ENCODE assay signal across 8 cellular contexts in the genomic region with DNA sequence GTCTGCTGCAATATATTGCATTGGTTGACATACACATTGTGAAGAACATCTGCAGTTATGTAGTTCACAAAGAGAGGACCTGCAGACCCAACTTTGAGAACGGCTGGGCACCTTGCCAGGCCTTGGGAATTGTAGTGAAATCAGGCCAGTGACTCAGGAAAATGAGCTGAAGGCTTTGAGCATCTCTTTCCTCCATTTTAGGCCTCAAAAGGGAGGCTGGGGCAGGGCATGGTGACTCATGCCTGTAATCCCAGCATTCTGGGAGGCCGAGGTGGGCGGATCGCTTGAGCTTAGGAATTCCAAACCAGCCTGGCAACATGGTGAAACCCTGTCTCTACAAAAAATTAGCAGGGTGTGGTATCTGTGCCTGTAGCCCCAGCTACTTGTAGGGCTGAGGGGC. TPM values are rescaled to one million over a fixed set of nuclear protein-coding genes. Genes with fewer than 3 reads are reported as not detected.
DNase-seq lines count a peak whose midpoint lies in the region; ATAC-seq, FAIRE-seq and TF ChIP-seq lines count a peak whose summit lies in the region.

No MANE protein-coding gene starts in this region.

- dilution Hi-C loops in endothelial cell of umbilical vein (cut with MboI; ENCODE audit: extremely low pct_ligation_motif_present, low sequenced_read_pairs), result no loop called here

- no peaks in the 10 kb centered on the region for H3K27me3 Mint-ChIP-seq in natural killer cell treated with Interleukin-12 subunit alpha and Interleukin-12 subunit beta and Interleukin-15 and Interleukin-18, amount 100 ng/mL, for 72 hours

- TF ChIP-seq CTCF in endothelial cell of umbilical vein (IDR thresholded peaks at IDR 0.05; ENCODE audit: extremely low read depth in 1 of 2, insufficient read depth in 1 of 2, low read depth in 1 of 2, low read length in 2 of 2), result no peak

- H3K79me2 ChIP-seq in endothelial cell of umbilical vein (ENCODE audit: control insufficient read depth, insufficient read depth, low read length), result peaks cover 35% of the 10 kb centered on the region

- POLR2A ChIA-PET in endothelial cell of umbilical vein (lab: Charles Lee), result interaction anchor here (0.8 to 2.1 kb wide), 2 partner anchors 36 to 93 kb away, joined by 3 to 6 read pairs; a partner anchor contains a TSS

- TF ChIP-seq POLR2A in endothelial cell of umbilical vein (IDR thresholded peaks at IDR 0.05; ENCODE audit: low read depth, low read length), result no peak

- peak overlapping the region; percentile 16 for H2AFZ ChIP-seq in endothelial cell of umbilical vein (ENCODE audit: low read depth, low read length)

- H3K9me1 ChIP-seq in endothelial cell of umbilical vein (replicated peaks; ENCODE audit: control insufficient read depth, extremely low read depth, insufficient read depth, low read length), result no peaks in the 10 kb centered on the region

- peaks cover 13% of the 10 kb centered on the region for H3K4me1 ChIP-seq in endothelial cell of umbilical vein (ENCODE audit: control insufficient read depth, extremely low read depth, insufficient read depth, low read length)

- H3K36me3 Mint-ChIP-seq in natural killer cell treated with Interleukin-12 subunit alpha and Interleukin-12 subunit beta and Interleukin-15 and Interleukin-18, amount 100 ng/mL, for 72 hours, result no peaks in the 10 kb centered on the region

- H3K27ac ChIP-seq in endothelial cell of umbilical vein (ENCODE audit: insufficient read depth, low read depth, low read length), result peak overlapping the region; percentile 97

- no peaks in the 10 kb centered on the region for H3K9me3 Mint-ChIP-seq in natural killer cell treated with Interleukin-12 subunit alpha and Interleukin-12 subunit beta and Interleukin-15 and Interleukin-18, amount 100 ng/mL, for 72 hours

- ATAC-seq in natural killer cell treated with Interleukin-12 subunit alpha and Interleukin-12 subunit beta and Interleukin-15 and Interleukin-18, amount 100 ng/mL, for 72 hours, result no peak
- ATAC-seq in HG02973 (IDR thresholded peaks at IDR 0.05; ENCODE audit: unreplicated experiment), result no peak

- peak overlapping the region in 1 of 2 donors; percentile 82 for H3K27ac Mint-ChIP-seq in natural killer cell treated with Interleukin-12 subunit alpha and Interleukin-12 subunit beta and Interleukin-15 and Interleukin-18, amount 100 ng/mL, for 72 hours

- no peaks in the 10 kb centered on the region for H3K9me3 ChIP-seq in endothelial cell of umbilical vein (replicated peaks; ENCODE audit: control insufficient read depth, insufficient read depth, low read length)

- peak; percentile 87 for FAIRE-seq in endothelial cell of umbilical vein (lab: Jason Lieb, UNC)

- H3K36me3 ChIP-seq in endothelial cell of umbilical vein (ENCODE audit: control insufficient read depth in 2 of 2, extremely low read depth in 1 of 2, insufficient read depth in 2 of 2, low read length in 2 of 2), result peaks cover 0 to 3% of the 10 kb centered on the region in 2 experiments

- H3K27me3 ChIP-seq in endothelial cell of umbilical vein (ENCODE audit: control insufficient read depth in 2 of 2, insufficient read depth in 2 of 2, low read length in 2 of 2), result no peaks in the 10 kb centered on the region

- H3K4me2 ChIP-seq in endothelial cell of umbilical vein (ENCODE audit: insufficient read depth, low read length), result peak overlapping the region; percentile 65

- BruUV-seq in endothelial cell of umbilical vein (replicated peaks; lab: Mats Ljungman, UMichigan), result no TSS peak

- H3K4me3 Mint-ChIP-seq in natural killer cell treated with Interleukin-12 subunit alpha and Interleukin-12 subunit beta and Interleukin-15 and Interleukin-18, amount 100 ng/mL, for 72 hours, result peak overlapping the region; percentile 90

- H4K20me1 ChIP-seq in endothelial cell of umbilical vein (replicated peaks; ENCODE audit: control insufficient read depth, extremely low read depth, insufficient read depth, low read length), result peaks cover 4% of the 10 kb centered on the region

- DNase-seq in NCI-H345 (lab: John Stamatoyannopoulos, UW) (peak; percentile 17), NCI-H345 treated with DMSO at 0.1 percent for 48 hours (lab: John Stamatoyannopoulos, UW; ENCODE audit: unreplicated experiment) (no peak), RPMI8226 (peak; percentile 6), endothelial cell of umbilical vein (ENCODE audit: low read depth, low spot score) (peak; percentile 70), retina (no peak)
- no peak for DNase-seq in natural killer cell treated with Interleukin-12 subunit alpha and Interleukin-12 subunit beta and Interleukin-15 and Interleukin-18, amount 100 ng/mL, for 72 hours (ENCODE audit: low spot score)
- no peak for DNase-seq in stimulated activated CD4-positive, alpha-beta T cell treated with anti-CD3 and anti-CD28 coated beads, Interleukin-4, amount 100 ng/mL, for 1 hour

- CTCF ChIA-PET in endothelial cell of umbilical vein (lab: Charles Lee), result interaction anchor here (0.6 to 2.0 kb wide), 3 partner anchors 32 to 895 kb away, joined by 3 to 12 read pairs (median 3); no protein-coding TSS in a partner anchor

- H3K4me1 Mint-ChIP-seq in natural killer cell treated with Interleukin-12 subunit alpha and Interleukin-12 subunit beta and Interleukin-15 and Interleukin-18, amount 100 ng/mL, for 72 hours (ENCODE audit: low read depth in 2 of 2), result peaks cover 21 to 24% of the 10 kb centered on the region in 2 donors

- peak overlapping the region; percentile 95 for H3K9ac ChIP-seq in endothelial cell of umbilical vein (replicated peaks; ENCODE audit: extremely low read depth, insufficient read depth, low read length)

- H3K4me3 ChIP-seq in endothelial cell of umbilical vein (replicated peaks in 1 of 3; ENCODE audit: insufficient read depth in 1 of 3, low read depth in 1 of 3, low read length in 3 of 3), result peak overlapping the region in 1 of 3 experiments; percentile 77

- intact Hi-C loops in endothelial cell of umbilical vein (cut with micrococcal nuclease), result loop anchor here (1.0 to 10.0 kb wide), 2 partner anchors 119 to 423 kb away; a partner anchor contains a TSS

TF ChIP-seq in endothelial cell of umbilical vein, 7 proteins besides CTCF, POLR2A, EP300 and RAD21:
- TF ChIP-seq, protein P1, sequence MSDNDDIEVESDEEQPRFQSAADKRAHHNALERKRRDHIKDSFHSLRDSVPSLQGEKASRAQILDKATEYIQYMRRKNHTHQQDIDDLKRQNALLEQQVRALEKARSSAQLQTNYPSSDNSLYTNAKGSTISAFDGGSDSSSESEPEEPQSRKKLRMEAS (IDR thresholded peaks at IDR 0.05; ENCODE audit: insufficient read depth, insufficient read length), result no peak
- no peak for TF ChIP-seq EZH2 (IDR thresholded peaks at IDR 0.05; ENCODE audit: borderline replicate concordance, low read depth, low read length, severe bottlenecking)
- TF ChIP-seq FOS (IDR thresholded peaks at IDR 0.05; ENCODE audit: borderline replicate concordance, insufficient read depth, low read length), result peak; percentile 28
- peak; percentile 31 for TF ChIP-seq JUN (IDR thresholded peaks at IDR 0.05; ENCODE audit: borderline replicate concordance, insufficient read depth, insufficient read length, low read depth)
- peak; percentile 33 for TF ChIP-seq POLR2AphosphoS5 (IDR thresholded peaks at IDR 0.05; ENCODE audit: insufficient read depth, low read depth, low read length)
- TF ChIP-seq MYC (IDR thresholded peaks at IDR 0.05; ENCODE audit: low read depth, low read length), result no peak
- no peak for TF ChIP-seq GATA2 (IDR thresholded peaks at IDR 0.05; ENCODE audit: insufficient read depth, insufficient read length, low read depth, low read length)

RNA-seq across cellular contexts. Expression of a gene that starts 1.4 kb away (rescaled TPM):
- 12.5 and 14.0 TPM in 2 replicates for total RNA-seq in endothelial cell of umbilical vein
- polyA plus RNA-seq in endothelial cell of umbilical vein, result 26.6 and 28.0 TPM in 2 replicates
- polyA plus RNA-seq in endothelial cell of umbilical vein (2011; cell fraction: cytosol; rRNA removed), result 21.6 and 26.3 TPM in 2 replicates
- 58.5 and 61.1 TPM in 2 replicates for polyA plus RNA-seq in endothelial cell of umbilical vein (2011; cell fraction: nucleus; rRNA removed)
- 17.4 and 20.9 TPM in 2 replicates for polyA plus RNA-seq in endothelial cell of umbilical vein (2012)
- polyA minus RNA-seq in endothelial cell of umbilical vein, result 50.1 and 70.1 TPM in 2 replicates
- 10.3 TPM for polyA minus RNA-seq in endothelial cell of umbilical vein (2011; cell fraction: cytosol; rRNA and poly(A)+ RNA removed)
- 15.4 and 26.9 TPM in 2 replicates for polyA minus RNA-seq in endothelial cell of umbilical vein (2011; cell fraction: nucleus; rRNA and poly(A)+ RNA removed)
- 10 to 100 TPM; 11.8 to 21.9 TPM for total RNA-seq in natural killer cell treated with Interleukin-12 subunit alpha and Interleukin-12 subunit beta and Interleukin-15 and Interleukin-18, amount 100 ng/mL, for 72 hours

Comparison
In these comparisons a context has a peak if more than half of its experiments do, and no peak if none do; other contexts are left out.
1. DNase-seq: peak in NCI-H345 (single experiment), RPMI8226 (single experiment) and endothelial cell of umbilical vein (single experiment); none in NCI-H345 treated with DMSO at 0.1 percent for 48 hours (single experiment), natural killer cell treated with Interleukin-12 subunit alpha and Interleukin-12 subunit beta and Interleukin-15 and Interleukin-18, amount 100 ng/mL, for 72 hours (single experiment), stimulated activated CD4-positive, alpha-beta T cell treated with anti-CD3 and anti-CD28 coated beads, Interleukin-4, amount 100 ng/mL, for 1 hour (single experiment) and retina (single experiment).